Comparison of ENCODE assay signal across 16 cellular contexts in the genomic region with DNA sequence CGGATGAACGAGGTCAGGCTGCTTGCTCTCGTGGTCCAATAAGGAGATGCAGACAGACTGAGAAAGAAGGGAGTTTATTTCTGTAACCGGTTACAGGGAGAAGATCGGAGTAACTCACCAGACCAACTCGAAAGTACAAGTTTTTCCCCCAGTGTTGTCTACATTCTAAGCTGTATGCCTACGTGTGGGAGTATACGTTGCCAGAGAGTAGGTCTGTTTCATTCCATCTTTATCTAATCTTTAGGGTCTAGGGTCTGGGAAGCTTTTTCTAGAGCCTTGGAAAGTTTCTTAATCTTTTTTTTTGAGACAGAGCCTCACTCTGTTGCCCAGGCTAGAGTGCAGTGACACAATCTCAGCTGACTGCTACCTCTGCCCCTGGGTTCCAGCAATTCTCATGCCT. TPM values are rescaled to one million over a fixed set of nuclear protein-coding genes. Genes with fewer than 3 reads are reported as not detected.
A peak's percentile ranks its signal among the peaks of the same experiment; 100 is the strongest.
DNase-seq lines count a peak whose midpoint lies in the region; ATAC-seq and TF ChIP-seq lines count a peak whose summit lies in the region.
"Had no signal": no experiment of that assay in that cellular context is flagged by ENCODE, and none has a peak within 500 bp of the region (broad histone marks: within the 10 kb centered on the region; RNA-seq: fewer than 3 reads in every experiment).

No MANE protein-coding gene starts in this region.

- BruUV-seq in PC-9 (replicated peaks; lab: Mats Ljungman, UMichigan): no TSS peak

- H3K79me2 ChIP-seq in GM23338 (replicated peaks; ENCODE audit: insufficient read depth) (no peaks in the 10 kb centered on the region), PC-9 (ENCODE audit: low read depth) (peaks cover 7% of the 10 kb centered on the region), neural progenitor cell (ENCODE audit: low read depth) (no peaks in the 10 kb centered on the region)

- H2AFZ ChIP-seq in GM23338 (peak overlapping the region; percentile 52; the same call in 1 of the 2 replicates), PC-9 (no peak overlapping the region), neural progenitor cell (replicated peaks) (peak overlapping the region; percentile 62)

- DNase-seq in GM23338 (ENCODE audit: low spot score) (no peak), PC-9 (no peak), coronary artery (ENCODE audit: low spot score) (peak; percentile 1), neural progenitor cell (ENCODE audit: low spot score) (no peak), pons (ENCODE audit: low spot score) (no peak)
- DNase-seq: BE2C; CD4-positive, alpha-beta memory T cell; GF-D8; GOT3; KBM-7; NCI-H1048; NCI-H526 treated with DMSO at 0.1 percent for 48 hours had no signal

- H3K27me3 Mint-ChIP-seq in GM23338 (ENCODE audit: insufficient read depth, low read depth, poor library complexity): peaks cover 2% of the 10 kb centered on the region
- H3K27me3 Mint-ChIP-seq in neural progenitor cell (ENCODE audit: insufficient read depth, low read depth): peaks cover 25% of the 10 kb centered on the region

- H3K9me3 ChIP-seq in PC-9 (ENCODE audit: insufficient read depth, low read depth): no peaks in the 10 kb centered on the region
- no peaks in the 10 kb centered on the region for H3K9me3 ChIP-seq in neural progenitor cell (ENCODE audit: low read depth)
- H3K9me3 ChIP-seq: BE2C had no signal

- no peak overlapping the region for H3K4me3 ChIP-seq in GM23338
- H3K4me3 ChIP-seq in PC-9: no peak overlapping the region
- no peak overlapping the region for H3K4me3 ChIP-seq in coronary artery
- no peak overlapping the region for H3K4me3 ChIP-seq in neural progenitor cell

- H3K9me3 Mint-ChIP-seq in GM23338 (no peaks in the 10 kb centered on the region; the same call in 2 of the 3 replicates), neural progenitor cell (no peaks in the 10 kb centered on the region)
- H3K9me3 Mint-ChIP-seq: CD4-positive, alpha-beta memory T cell had no signal

- no peak for ATAC-seq in GM23338
- no peak for ATAC-seq in HG03432 (IDR thresholded peaks at IDR 0.05; ENCODE audit: unreplicated experiment)
- ATAC-seq in GM18502 (IDR thresholded peaks at IDR 0.05; ENCODE audit: poor library complexity, unreplicated experiment): no peak
- ATAC-seq: Right ventricle myocardium inferior had no signal

- H3K27ac ChIP-seq in GM23338 (ENCODE audit: low read depth): no peak overlapping the region
- H3K27ac ChIP-seq in PC-9: peak overlapping the region; percentile 90
- H3K27ac ChIP-seq in coronary artery: no peak overlapping the region
- no peak overlapping the region for H3K27ac ChIP-seq in neural progenitor cell

- no peaks in the 10 kb centered on the region for H3K36me3 Mint-ChIP-seq in GM23338 (ENCODE audit: low read depth)
- H3K36me3 Mint-ChIP-seq in neural progenitor cell: no peaks in the 10 kb centered on the region
- H3K36me3 Mint-ChIP-seq: CD4-positive, alpha-beta memory T cell had no signal

- no peaks in the 10 kb centered on the region for H3K4me1 ChIP-seq in GM23338 (ENCODE audit: insufficient read depth)
- H3K4me1 ChIP-seq in PC-9 (replicated peaks; ENCODE audit: insufficient read depth): peaks cover 46% of the 10 kb centered on the region
- H3K4me1 ChIP-seq in neural progenitor cell: peaks cover 17% of the 10 kb centered on the region
- H3K4me1 ChIP-seq: BE2C had no signal

- H3K4me1 Mint-ChIP-seq in GM23338 (peaks cover 9% of the 10 kb centered on the region; the same call in 2 of the 3 replicates), neural progenitor cell (peaks cover 45% of the 10 kb centered on the region)

- no peaks in the 10 kb centered on the region for H3K27me3 ChIP-seq in GM23338 (ENCODE audit: insufficient read depth)
- H3K27me3 ChIP-seq in PC-9 (ENCODE audit: insufficient read depth, low read depth): no peaks in the 10 kb centered on the region
- H3K27me3 ChIP-seq in neural progenitor cell: no peaks in the 10 kb centered on the region
- H3K27me3 ChIP-seq: BE2C had no signal

- no peak overlapping the region for H3K9ac ChIP-seq in neural progenitor cell

- no peak overlapping the region for H3K4me2 ChIP-seq in GM23338
- H3K4me2 ChIP-seq in PC-9: peak overlapping the region; percentile 51; the same call in 1 of the 2 replicates
- H3K4me2 ChIP-seq in neural progenitor cell: no peak overlapping the region

- H3K36me3 ChIP-seq in GM23338 (ENCODE audit: insufficient read depth) (no peaks in the 10 kb centered on the region), PC-9 (ENCODE audit: low read depth) (no peaks in the 10 kb centered on the region), neural progenitor cell (no peaks in the 10 kb centered on the region)
- H3K36me3 ChIP-seq: BE2C had no signal

- H4K20me1 ChIP-seq in GM23338 (replicated peaks; ENCODE audit: insufficient read depth) (no peaks in the 10 kb centered on the region), PC-9 (ENCODE audit: insufficient read depth) (no peaks in the 10 kb centered on the region), neural progenitor cell (ENCODE audit: low read depth) (no peaks in the 10 kb centered on the region)

- H3K9me2 ChIP-seq in GM23338 (ENCODE audit: insufficient read depth): no peaks in the 10 kb centered on the region
- H3K9me2 ChIP-seq in PC-9 (ENCODE audit: insufficient read depth): no peaks in the 10 kb centered on the region

- CTCF ChIA-PET in PC-9 (lab: Charles Lee): interaction anchor here (0.6 kb wide), 1 partner anchor 1850 kb away, joined by 4 read pairs; no protein-coding TSS in a partner anchor

- H3K4me3 Mint-ChIP-seq in GM23338: no peak overlapping the region
- no peak overlapping the region for H3K4me3 Mint-ChIP-seq in neural progenitor cell

- no peak overlapping the region for H3K27ac Mint-ChIP-seq in GM23338
- peak overlapping the region; percentile 21 for H3K27ac Mint-ChIP-seq in neural progenitor cell

- POLR2A ChIA-PET in PC-9 (lab: Charles Lee; ENCODE audit: unreplicated experiment): interaction anchor here (0.6 to 0.7 kb wide), 2 partner anchors 78 to 177 kb away, joined by 3 to 20 read pairs; no protein-coding TSS in a partner anchor

- H3F3A ChIP-seq in GM23338 (replicated peaks; ENCODE audit: low read depth) (no peaks in the 10 kb centered on the region), PC-9 (ENCODE audit: insufficient read depth, low read depth) (peaks cover 25% of the 10 kb centered on the region; the same call in 1 of the 2 replicates), neural progenitor cell (ENCODE audit: low read depth) (peaks cover 5% of the 10 kb centered on the region)

- no peak for TF ChIP-seq CTCF in GM23338 (conservative IDR thresholded peaks at IDR 0.05; ENCODE audit: low read depth in 2 of 2)
- no peak for TF ChIP-seq CTCF in PC-9 (conservative IDR thresholded peaks at IDR 0.05)
- TF ChIP-seq CTCF in coronary artery (IDR thresholded peaks at IDR 0.05): no peak
- TF ChIP-seq CTCF in neural progenitor cell (IDR thresholded peaks at IDR 0.05): no peak

- intact Hi-C loops in PC-9 (cut with micrococcal nuclease; ENCODE audit: unreplicated experiment): no loop called here

TF ChIP-seq in GM23338, 12 proteins besides CTCF, POLR2A, EP300 and RAD21:
- TF ChIP-seq CREB1 (CRISPR knock-in tag; IDR thresholded peaks at IDR 0.05; ENCODE audit: low read depth) (no peak), NANOG (IDR thresholded peaks at IDR 0.05; ENCODE audit: borderline replicate concordance) (no peak), ZNF114 (CRISPR knock-in tag; IDR thresholded peaks at IDR 0.05) (no peak), EZH2phosphoT487 (IDR thresholded peaks at IDR 0.05; ENCODE audit: unreplicated experiment) (no peak), JUNB (IDR thresholded peaks at IDR 0.05; ENCODE audit: unreplicated experiment) (no peak), STAT1 (IDR thresholded peaks at IDR 0.05; ENCODE audit: unreplicated experiment) (no peak)
- TF ChIP-seq, protein P1, sequence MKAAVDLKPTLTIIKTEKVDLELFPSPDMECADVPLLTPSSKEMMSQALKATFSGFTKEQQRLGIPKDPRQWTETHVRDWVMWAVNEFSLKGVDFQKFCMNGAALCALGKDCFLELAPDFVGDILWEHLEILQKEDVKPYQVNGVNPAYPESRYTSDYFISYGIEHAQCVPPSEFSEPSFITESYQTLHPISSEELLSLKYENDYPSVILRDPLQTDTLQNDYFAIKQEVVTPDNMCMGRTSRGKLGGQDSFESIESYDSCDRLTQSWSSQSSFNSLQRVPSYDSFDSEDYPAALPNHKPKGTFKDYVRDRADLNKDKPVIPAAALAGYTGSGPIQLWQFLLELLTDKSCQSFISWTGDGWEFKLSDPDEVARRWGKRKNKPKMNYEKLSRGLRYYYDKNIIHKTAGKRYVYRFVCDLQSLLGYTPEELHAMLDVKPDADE (IDR thresholded peaks at IDR 0.05): no peak

RNA-seq across cellular contexts. Expression of a gene that starts 4.7 kb away (rescaled TPM):
- 0.27 and 0.28 TPM in 2 replicates for total RNA-seq in GM23338 (2014; rRNA removed; shearing (Covaris generic))
- polyA plus RNA-seq in GM23338 (2016; fragmentation: Nextera tagmentation; extraction: Ambion mirVana): 0.26 TPM in 2 replicates
- 27.7 and 28.3 TPM in 2 replicates for total RNA-seq in PC-9 (2021)
- 0.09 and 0.25 TPM in 2 replicates for total RNA-seq in neural progenitor cell (ENCODE audit: low replicate concordance)
- total RNA-seq: CD4-positive, alpha-beta memory T cell; Right ventricle myocardium inferior had no signal
- polyA plus RNA-seq: AG04450; CD4-positive, alpha-beta memory T cell had no signal

RNA-seq across cellular contexts. Expression of a gene that starts 48.7 kb away (rescaled TPM):
- 0.58 and 0.80 TPM in 2 replicates for total RNA-seq in GM23338 (2014; rRNA removed; shearing (Covaris generic))
- 0.21 and 0.37 TPM in 2 replicates for polyA plus RNA-seq in GM23338 (2016; fragmentation: Nextera tagmentation; extraction: Ambion mirVana)
- total RNA-seq in PC-9 (2021) (1.1 and 5.0 TPM in 2 replicates), neural progenitor cell (ENCODE audit: low replicate concordance) (1.0 and 2.0 TPM in 2 replicates)
- total RNA-seq: CD4-positive, alpha-beta memory T cell; Right ventricle myocardium inferior had no signal
- polyA plus RNA-seq: CD4-positive, alpha-beta memory T cell had no signal

Comparison
In these comparisons a context has a peak if more than half of its experiments do, and no peak if none do; other contexts are left out.
1. RNA of a gene that starts 4.7 kb away (total RNA-seq): 27.7 to 28.3 TPM in PC-9; 0.27 to 0.28 TPM in GM23338 and 0.09 to 0.25 TPM in neural progenitor cell; every median in the first group is over 10 times any median in the second.